Comparison of ENCODE assay signal across 20 cellular contexts in genomic region chr5:141872496-141873356, GRCh38. TPM values are rescaled to one million over a fixed set of nuclear protein-coding genes. Genes with fewer than 3 reads are reported as not detected.
DNase-seq lines count a peak whose midpoint lies in the region; ATAC-seq, FAIRE-seq and TF ChIP-seq lines count a peak whose summit lies in the region.
"Had no signal": no experiment of that assay in that cellular context is flagged by ENCODE, and none has a peak within 500 bp of the region (broad histone marks: within the 10 kb centered on the region; RNA-seq: fewer than 3 reads in every experiment).

No MANE protein-coding gene starts in this region.

- H3K27ac ChIP-seq in suprapubic skin (peak overlapping the region; percentile 27), body of pancreas (no peak overlapping the region)
- H3K27ac ChIP-seq: BLaER1 treated with 17β-estradiol and CSF1 and Interleukin-3, amounts not matched to agents 10 nM and 100 nM; cardiac muscle cell; GM23248; thyroid gland had no signal

- peaks cover 70% of the 10 kb centered on the region for H3K4me1 ChIP-seq in suprapubic skin
- H3K4me1 ChIP-seq in body of pancreas = peaks cover 38% of the 10 kb centered on the region

- intact Hi-C loops in activated CD4-positive, alpha-beta T cell treated with anti-CD3 and anti-CD28 coated beads for 36 hours (cut with DNase I, micrococcal nuclease) = no loop called here
- intact Hi-C loops in body of pancreas (cut with DNase I) = no loop called here

- DNase-seq in activated CD4-positive, alpha-beta T cell treated with anti-CD3 and anti-CD28 coated beads for 1 hour = peak; percentile 2
- no peak for DNase-seq in activated CD4-positive, alpha-beta T cell treated with anti-CD3 and anti-CD28 coated beads for 36 hours
- DNase-seq in cardiac fibroblast (ENCODE audit: low read depth in 2 of 2) (peak; percentile 24 to 25), islet precursor cell (peak; percentile 56), suprapubic skin (ENCODE audit: low spot score in 2 of 2) (no peak), GM19239 (ENCODE audit: insufficient read length, low spot score) (no peak), body of pancreas (no peak), cortex of kidney (lab: John Stamatoyannopoulos, UW) (no peak)
- DNase-seq: activated CD4-positive, alpha-beta memory T cell treated with anti-CD3 and anti-CD28 coated beads for 36 hours; effector memory CD4-positive, alpha-beta T cell; GM23248; KBM-7; NCI-H1048; NCI-H2081 treated with DMSO at 0.1 percent for 48 hours; thyroid gland had no signal

- WGBS in suprapubic skin = 76% methylated on average over 15 of the region's 15 CpGs
- WGBS in body of pancreas, 2 donors = 91 to 92% methylated on average over 13 to 15 of the region's 15 CpGs

- no peak for FAIRE-seq in GM19239 (lab: Jason Lieb, UNC)

- H3K4me3 ChIP-seq in cardiac fibroblast (replicated peaks in 1 of 2; ENCODE audit: low read depth in 2 of 2, low read length in 2 of 2) (no peak overlapping the region), suprapubic skin (no peak overlapping the region), body of pancreas (no peak overlapping the region)
- H3K4me3 ChIP-seq: BLaER1 treated with 17β-estradiol and CSF1 and Interleukin-3, amounts not matched to agents 10 nM and 100 nM; cardiac muscle cell; GM23248; skin epidermis; thyroid gland had no signal

- no peak for TF ChIP-seq EP300 in suprapubic skin (IDR thresholded peaks at IDR 0.05)

- H3K27me3 ChIP-seq in suprapubic skin = peaks cover 43% of the 10 kb centered on the region
- no peaks in the 10 kb centered on the region for H3K27me3 ChIP-seq in body of pancreas
- H3K27me3 ChIP-seq: thyroid gland had no signal

- no peaks in the 10 kb centered on the region for H3K36me3 Mint-ChIP-seq in activated CD4-positive, alpha-beta T cell treated with anti-CD3 and anti-CD28 coated beads for 36 hours (ENCODE audit: low read depth)
- H3K36me3 Mint-ChIP-seq: activated CD4-positive, alpha-beta memory T cell treated with anti-CD3 and anti-CD28 coated beads for 36 hours had no signal

- H3K4me1 Mint-ChIP-seq in activated CD4-positive, alpha-beta T cell treated with anti-CD3 and anti-CD28 coated beads for 36 hours = peaks cover 10% of the 10 kb centered on the region

- TF ChIP-seq POLR2A in suprapubic skin (IDR thresholded peaks at IDR 0.05) = no peak
- TF ChIP-seq POLR2A in body of pancreas (IDR thresholded peaks at IDR 0.05) = no peak

- peaks cover 41% of the 10 kb centered on the region for H3K27me3 Mint-ChIP-seq in activated CD4-positive, alpha-beta T cell treated with anti-CD3 and anti-CD28 coated beads for 36 hours

- no peak overlapping the region for H3K4me3 Mint-ChIP-seq in activated CD4-positive, alpha-beta T cell treated with anti-CD3 and anti-CD28 coated beads for 36 hours
- H3K4me3 Mint-ChIP-seq: activated CD4-positive, alpha-beta memory T cell treated with anti-CD3 and anti-CD28 coated beads for 36 hours had no signal

- H3K9me3 ChIP-seq in suprapubic skin (no peaks in the 10 kb centered on the region), body of pancreas (no peaks in the 10 kb centered on the region)
- H3K9me3 ChIP-seq: BLaER1 treated with 17β-estradiol and CSF1 and Interleukin-3, amounts not matched to agents 10 nM and 100 nM; thyroid gland had no signal

- POLR2A ChIA-PET in activated CD4-positive, alpha-beta T cell treated with anti-CD3 and anti-CD28 coated beads for 36 hours (lab: Charles Lee) = no interaction called here

- H3K27ac Mint-ChIP-seq in activated CD4-positive, alpha-beta T cell treated with anti-CD3 and anti-CD28 coated beads for 36 hours = no peak overlapping the region
- H3K27ac Mint-ChIP-seq: activated CD4-positive, alpha-beta memory T cell treated with anti-CD3 and anti-CD28 coated beads for 36 hours had no signal

- no peaks in the 10 kb centered on the region for H3K9me3 Mint-ChIP-seq in activated CD4-positive, alpha-beta T cell treated with anti-CD3 and anti-CD28 coated beads for 36 hours (ENCODE audit: low read depth)
- H3K9me3 Mint-ChIP-seq: activated CD4-positive, alpha-beta memory T cell treated with anti-CD3 and anti-CD28 coated beads for 36 hours had no signal

- no peak for ATAC-seq in activated CD4-positive, alpha-beta T cell treated with anti-CD3 and anti-CD28 coated beads for 36 hours
- no peak for ATAC-seq in body of pancreas
- ATAC-seq: Panc1, SK-N-SH treated with all-trans-retinoic acid at 6 μM for 48 hours had no signal

- H3K36me3 ChIP-seq in suprapubic skin (peaks cover 8% of the 10 kb centered on the region), body of pancreas (replicated peaks in 1 of 2; ENCODE audit: insufficient read depth in 1 of 2, low read depth in 2 of 2) (peaks cover 0 to 4% of the 10 kb centered on the region in 2 donors)
- H3K36me3 ChIP-seq: BLaER1 treated with 17β-estradiol and CSF1 and Interleukin-3, amounts not matched to agents 10 nM and 100 nM; cardiac muscle cell; thyroid gland had no signal

- no peak for TF ChIP-seq CTCF in cardiac fibroblast (IDR thresholded peaks at IDR 0.05; ENCODE audit: low read depth, low read length)
- TF ChIP-seq CTCF in suprapubic skin (IDR thresholded peaks at IDR 0.05) = no peak
- no peak for TF ChIP-seq CTCF in body of pancreas (IDR thresholded peaks at IDR 0.05)

- CTCF ChIA-PET in activated CD4-positive, alpha-beta T cell treated with anti-CD3 and anti-CD28 coated beads for 36 hours (lab: Charles Lee) = no interaction called here

RNA-seq across cellular contexts. Expression of gene PCDH1, which starts 5.5 kb away (rescaled TPM):
- not detected for total RNA-seq in activated CD4-positive, alpha-beta T cell treated with anti-CD3 and anti-CD28 coated beads for 36 hours
- 100 to 1,000 TPM in 1 of 4 donors, 10 to 100 TPM in 3; 76.2 to 122 (median 89.5) TPM for total RNA-seq in suprapubic skin
- 10 to 100 TPM; 24.9 to 31.3 TPM for total RNA-seq in body of pancreas
- total RNA-seq: activated CD4-positive, alpha-beta memory T cell treated with anti-CD3 and anti-CD28 coated beads for 36 hours had no signal

RNA-seq across cellular contexts. Expression of gene DELE1, which starts 50.9 kb away (rescaled TPM):
- 10 to 100 TPM; 48.7 to 56.1 TPM for total RNA-seq in activated CD4-positive, alpha-beta T cell treated with anti-CD3 and anti-CD28 coated beads for 36 hours
- total RNA-seq in suprapubic skin (10 to 100 TPM; 42.5 to 99.6 (median 59.9) TPM), body of pancreas (100 to 1,000 TPM in 1 of 2 donors, 10 to 100 TPM in 1; 50.6 to 100 TPM)

Comparison
In these comparisons a context has a peak if more than half of its experiments do, and no peak if none do; other contexts are left out.
1. DNase-seq: peak in activated CD4-positive, alpha-beta T cell treated with anti-CD3 and anti-CD28 coated beads for 1 hour (single experiment), cardiac fibroblast (2 of 2) and islet precursor cell (single experiment); none in activated CD4-positive, alpha-beta T cell treated with anti-CD3 and anti-CD28 coated beads for 36 hours (single experiment), suprapubic skin (0 of 2), GM19239 (single experiment), body of pancreas (0 of 4) and cortex of kidney (single experiment).
2. RNA of gene PCDH1, which starts 5.5 kb away (total RNA-seq): 76.2 to 122 TPM in suprapubic skin and 24.9 to 31.3 TPM in body of pancreas; not detected in activated CD4-positive, alpha-beta T cell treated with anti-CD3 and anti-CD28 coated beads for 36 hours; every median in the first group is over 10 times any median in the second.